In genomic region chr6:161458199-161458598, GRCh38 we compare ENCODE assay signal across 1 cellular context.
TF ChIP-seq lines count a peak whose summit lies in the region.

No MANE protein-coding gene starts in this region.

TF ChIP-seq in SK-N-SH, 30 proteins besides CTCF, POLR2A, EP300 and RAD21 (continued from another document):
- TF ChIP-seq REST (IDR thresholded peaks at IDR 0.05; ENCODE audit: low read depth, low read length) (no peak), USF2 (IDR thresholded peaks at IDR 0.05; ENCODE audit: borderline replicate concordance, low read depth, low read length) (no peak), SIN3A (IDR thresholded peaks at IDR 0.05; ENCODE audit: borderline replicate concordance, low read depth, low read length) (no peak), NFIC (IDR thresholded peaks at IDR 0.05; ENCODE audit: borderline replicate concordance) (no peak), ELF1 (IDR thresholded peaks at IDR 0.05) (no peak), FOXM1 (IDR thresholded peaks at IDR 0.05; ENCODE audit: low read depth) (no peak), GATA2 (CRISPR knock-in tag; IDR thresholded peaks at IDR 0.05) (no peak), USF1 (IDR thresholded peaks at IDR 0.05; ENCODE audit: borderline replicate concordance, low read depth) (no peak), JUND (IDR thresholded peaks at IDR 0.05) (no peak), ZBTB33 (IDR thresholded peaks at IDR 0.05; ENCODE audit: borderline replicate concordance, low read depth) (no peak), FOSL2 (IDR thresholded peaks at IDR 0.05; ENCODE audit: borderline replicate concordance, low read depth) (no peak), PBX3 (IDR thresholded peaks at IDR 0.05) (no peak), FOXJ3 (CRISPR knock-in tag; IDR thresholded peaks at IDR 0.05) (no peak), RCOR1 (IDR thresholded peaks at IDR 0.05; ENCODE audit: low read length) (no peak), RFX5 (IDR thresholded peaks at IDR 0.05; ENCODE audit: low read length) (no peak)
TF ChIP-seq in SK-N-SH: peak in this region for 0.
